ENCODE assay signal across 30 cellular contexts in the genomic region with DNA sequence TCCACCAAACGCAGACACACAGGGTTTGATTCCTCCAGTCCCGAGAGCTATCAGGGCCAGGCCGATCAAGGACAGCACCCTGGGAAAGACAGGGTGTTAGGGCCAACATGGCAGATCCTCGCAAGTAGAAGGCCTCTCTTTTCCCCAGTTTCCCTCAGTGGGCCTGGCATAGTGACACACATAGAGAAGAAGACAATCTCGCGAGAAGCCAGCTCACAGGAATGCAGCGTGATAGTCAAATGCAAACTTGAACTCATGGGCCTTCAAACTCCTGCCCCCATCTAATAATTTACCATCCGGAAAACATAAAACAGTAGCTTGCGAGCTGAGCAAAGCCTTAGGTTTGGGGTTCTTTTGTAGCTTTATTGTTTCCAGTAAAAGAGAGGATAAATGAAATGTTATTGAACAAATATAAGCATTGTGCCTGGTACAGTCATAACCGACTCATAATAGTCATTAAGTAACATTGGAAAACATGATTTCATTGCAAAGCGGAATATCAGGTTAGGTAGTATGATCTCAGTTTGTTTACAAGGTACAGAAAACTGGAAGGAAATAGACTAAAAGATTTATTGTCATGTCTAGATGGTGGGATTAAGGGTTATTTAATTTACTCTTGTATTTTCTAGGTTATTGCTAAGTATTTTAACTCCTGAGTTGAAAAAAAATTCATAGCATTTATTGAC. TPM values are rescaled to one million over a fixed set of nuclear protein-coding genes. Genes with fewer than 3 reads are reported as not detected.
DNase-seq lines count a peak whose midpoint lies in the region; ATAC-seq, FAIRE-seq and TF ChIP-seq lines count a peak whose summit lies in the region.
"Had no signal": no experiment of that assay in that cellular context is flagged by ENCODE, and none has a peak within 500 bp of the region (broad histone marks: within the 10 kb centered on the region; RNA-seq: fewer than 3 reads in every experiment).

No MANE protein-coding gene starts in this region.

- CTCF ChIA-PET in HepG2 (lab: Yijun Ruan, JAX; ENCODE audit: low intra/inter-chr PET ratio, low total read pairs): no interaction called here
- CTCF ChIA-PET in activated CD4-positive, alpha-beta memory T cell treated with anti-CD3 and anti-CD28 coated beads for 36 hours (lab: Charles Lee): no interaction called here

- H3K4me2 ChIP-seq in HepG2 (ENCODE audit: low read depth, low read length): peak overlapping the region; percentile 26; the same call in 1 of the 2 replicates

- TF ChIP-seq EP300 in HepG2 (IDR thresholded peaks at IDR 0.05; ENCODE audit: low read depth in 2 of 2, low read length in 2 of 2) (no peak), HepG2 (CRISPR knock-in tag; IDR thresholded peaks at IDR 0.05; ENCODE audit: borderline replicate concordance) (no peak)

- no peaks in the 10 kb centered on the region for H3K27me3 ChIP-seq in HepG2 (ENCODE audit: control insufficient read depth in 1 of 2, insufficient read depth in 2 of 2, low read length in 2 of 2)
- H3K27me3 ChIP-seq in right lobe of liver: no peaks in the 10 kb centered on the region
- H3K27me3 ChIP-seq in RWPE2 (ENCODE audit: insufficient read depth, poor library complexity, severe bottlenecking): no peaks in the 10 kb centered on the region
- no peaks in the 10 kb centered on the region for H3K27me3 ChIP-seq in uterus
- H3K27me3 ChIP-seq: BLaER1 treated with 17β-estradiol and CSF1 and Interleukin-3, amounts not matched to agents 10 nM and 100 nM; Peyer's patch; SJCRH30 had no signal

- H3K27ac Mint-ChIP-seq in natural killer cell: no peak overlapping the region
- no peak overlapping the region for H3K27ac Mint-ChIP-seq in activated CD4-positive, alpha-beta memory T cell treated with anti-CD3 and anti-CD28 coated beads for 36 hours
- H3K27ac Mint-ChIP-seq: CD4-positive, alpha-beta T cell; H9; HFFc6 had no signal

- TF ChIP-seq RAD21 in HepG2 (CRISPR knock-in tag; IDR thresholded peaks at IDR 0.05): no peak

- no peak for DNase-seq in HepG2 (ENCODE audit: low spot score)
- DNase-seq in right lobe of liver: no peak
- no peak for DNase-seq in RWPE2 (ENCODE audit: low spot score)
- no peak for DNase-seq in natural killer cell
- no peak for DNase-seq in activated CD4-positive, alpha-beta memory T cell treated with anti-CD3 and anti-CD28 coated beads for 36 hours
- no peak for DNase-seq in uterus
- no peak for DNase-seq in AG08395 (ENCODE audit: low spot score)
- DNase-seq: AML-193; CD4-positive, alpha-beta T cell; H9; HFFc6; KG1; NCI-H1092; NCI-H1417 treated with DMSO at 0.1 percent for 48 hours; NCI-H1694 treated with DMSO at 0.1 percent for 48 hours; NCI-H2081; NCI-H2227 treated with DMSO at 0.1 percent for 48 hours; NCI-H526 treated with DMSO at 0.1 percent for 48 hours; Peyer's patch; SJCRH30 had no signal

- FAIRE-seq in HepG2 (lab: Jason Lieb, UNC): no peak
- FAIRE-seq: A204.1, D721Med, GM18507, HTR-8/SVneo had no signal

- intact Hi-C loops in HepG2 (cut with micrococcal nuclease; ENCODE audit: unreplicated experiment) (no loop called here), right lobe of liver (cut with DNase I) (no loop called here), natural killer cell (cut with micrococcal nuclease) (no loop called here), uterus (cut with DNase I; ENCODE audit: low total_unique reads) (no loop called here)
- intact Hi-C loops in activated CD4-positive, alpha-beta memory T cell treated with anti-CD3 and anti-CD28 coated beads for 36 hours (cut with micrococcal nuclease): no loop called here

- peaks cover 8 to 13% of the 10 kb centered on the region in 2 donors for H3K27me3 Mint-ChIP-seq in natural killer cell (ENCODE audit: low read depth in 2 of 2)
- H3K27me3 Mint-ChIP-seq in activated CD4-positive, alpha-beta memory T cell treated with anti-CD3 and anti-CD28 coated beads for 36 hours: no peaks in the 10 kb centered on the region

- H3K27ac ChIP-seq in HepG2 (ENCODE audit: extremely low read length, insufficient read depth, low read length) (no peak overlapping the region), right lobe of liver (no peak overlapping the region), RWPE2 (ENCODE audit: poor library complexity, severe bottlenecking) (no peak overlapping the region), uterus (no peak overlapping the region)
- H3K27ac ChIP-seq: BLaER1 treated with 17β-estradiol and CSF1 and Interleukin-3, amounts not matched to agents 10 nM and 100 nM; Peyer's patch; SJCRH30 had no signal

- H3K79me2 ChIP-seq in HepG2 (ENCODE audit: insufficient read depth, low read length): no peaks in the 10 kb centered on the region

- in situ Hi-C loops in HepG2 (cut with HindIII; ENCODE audit: extremely low pct_ligation_motif_present, low pct_unique_long_range_greater_than_20kb): no loop called here

- TF ChIP-seq CTCF in HepG2 (CRISPR knock-in tag; IDR thresholded peaks at IDR 0.05) (no peak), right lobe of liver (IDR thresholded peaks at IDR 0.05) (no peak), RWPE2 (IDR thresholded peaks at IDR 0.05; ENCODE audit: poor library complexity, severe bottlenecking) (no peak), natural killer cell (IDR thresholded peaks at IDR 0.05) (no peak), uterus (IDR thresholded peaks at IDR 0.05) (no peak)

- no peak overlapping the region for H3K4me3 Mint-ChIP-seq in natural killer cell
- H3K4me3 Mint-ChIP-seq in activated CD4-positive, alpha-beta memory T cell treated with anti-CD3 and anti-CD28 coated beads for 36 hours: no peak overlapping the region
- H3K4me3 Mint-ChIP-seq: CD4-positive, alpha-beta T cell; H9; HFFc6 had no signal

- no TSS peak for BruUV-seq in HepG2 (replicated peaks; lab: Mats Ljungman, UMichigan)

- no peak overlapping the region for H2AFZ ChIP-seq in HepG2 (ENCODE audit: low read length)

- no peaks in the 10 kb centered on the region for H3K4me1 ChIP-seq in HepG2 (ENCODE audit: insufficient read depth, low read length)
- H3K4me1 ChIP-seq in right lobe of liver: peaks cover 0 to 24% (median 11%) of the 10 kb centered on the region in 4 donors
- H3K4me1 ChIP-seq in RWPE2 (ENCODE audit: insufficient read depth, poor library complexity, severe bottlenecking): no peaks in the 10 kb centered on the region
- no peaks in the 10 kb centered on the region for H3K4me1 ChIP-seq in uterus
- H3K4me1 ChIP-seq: Peyer's patch, SJCRH30 had no signal

- H3K4me3 ChIP-seq in HepG2 (replicated peaks in 1 of 3; ENCODE audit: insufficient read depth in 1 of 3, low read depth in 2 of 3, low read length in 3 of 3) (no peak overlapping the region), right lobe of liver (no peak overlapping the region), RWPE2 (ENCODE audit: severe bottlenecking) (no peak overlapping the region), uterus (no peak overlapping the region)
- H3K4me3 ChIP-seq: BLaER1 treated with 17β-estradiol and CSF1 and Interleukin-3, amounts not matched to agents 10 nM and 100 nM; Peyer's patch; SJCRH30 had no signal

- H4K20me1 ChIP-seq in HepG2 (ENCODE audit: insufficient read depth, low read length): no peaks in the 10 kb centered on the region
- H4K20me1 ChIP-seq: BLaER1 treated with 17β-estradiol and CSF1 and Interleukin-3, amounts not matched to agents 10 nM and 100 nM had no signal

- ATAC-seq in HepG2 (no peak), right lobe of liver (no peak), RWPE2 (ENCODE audit: low read depth) (peak; percentile 48; the same call in 1 of the 3 replicates), esophagus mucosa (peak; percentile 79), natural killer cell (no peak)
- ATAC-seq: SK-N-SH treated with all-trans-retinoic acid at 6 μM for 48 hours had no signal

- H3K36me3 ChIP-seq in HepG2 (replicated peaks in 1 of 2; ENCODE audit: control insufficient read depth in 1 of 2, insufficient read depth in 2 of 2, low read length in 2 of 2): no peaks in the 10 kb centered on the region
- H3K36me3 ChIP-seq in right lobe of liver: peaks cover 0 to 12% (median 3%) of the 10 kb centered on the region in 4 donors
- no peaks in the 10 kb centered on the region for H3K36me3 ChIP-seq in RWPE2 (ENCODE audit: low read depth)
- H3K36me3 ChIP-seq in uterus: no peaks in the 10 kb centered on the region
- H3K36me3 ChIP-seq: BLaER1 treated with 17β-estradiol and CSF1 and Interleukin-3, amounts not matched to agents 10 nM and 100 nM; Peyer's patch; SJCRH30 had no signal

- H3K4me1 Mint-ChIP-seq in natural killer cell: no peaks in the 10 kb centered on the region
- no peaks in the 10 kb centered on the region for H3K4me1 Mint-ChIP-seq in activated CD4-positive, alpha-beta memory T cell treated with anti-CD3 and anti-CD28 coated beads for 36 hours (ENCODE audit: low read depth)
- H3K4me1 Mint-ChIP-seq: H9 had no signal

- WGBS in HepG2 (ENCODE audit: low lambda C conversion rate): 61% methylated on average over 10 of the region's 11 CpGs
- 89% methylated on average over 7 of the region's 11 CpGs for WGBS in right lobe of liver (ENCODE audit: insufficient coverage, low coverage, low lambda C conversion rate, missing lambda C conversion rate)

- H3K9me3 ChIP-seq in HepG2 (ENCODE audit: low read length): no peaks in the 10 kb centered on the region
- H3K9me3 ChIP-seq in right lobe of liver: no peaks in the 10 kb centered on the region
- H3K9me3 ChIP-seq in RWPE2 (ENCODE audit: severe bottlenecking): no peaks in the 10 kb centered on the region
- H3K9me3 ChIP-seq in uterus: no peaks in the 10 kb centered on the region
- H3K9me3 ChIP-seq: BLaER1 treated with 17β-estradiol and CSF1 and Interleukin-3, amounts not matched to agents 10 nM and 100 nM; Peyer's patch; SJCRH30 had no signal

- POLR2A ChIA-PET in HepG2 (lab: Yijun Ruan, JAX): no interaction called here
- POLR2A ChIA-PET in activated CD4-positive, alpha-beta memory T cell treated with anti-CD3 and anti-CD28 coated beads for 36 hours (lab: Charles Lee): no interaction called here

- H3K9ac ChIP-seq in HepG2 (ENCODE audit: insufficient read depth, low read depth, low read length): no peak overlapping the region
- H3K9ac ChIP-seq: BLaER1 treated with 17β-estradiol and CSF1 and Interleukin-3, amounts not matched to agents 10 nM and 100 nM had no signal

- H3K9me3 Mint-ChIP-seq in natural killer cell: no peaks in the 10 kb centered on the region
- no peaks in the 10 kb centered on the region for H3K9me3 Mint-ChIP-seq in activated CD4-positive, alpha-beta memory T cell treated with anti-CD3 and anti-CD28 coated beads for 36 hours
- H3K9me3 Mint-ChIP-seq: CD4-positive, alpha-beta T cell; H9; HFFc6 had no signal

- no peaks in the 10 kb centered on the region for H3K36me3 Mint-ChIP-seq in natural killer cell
- H3K36me3 Mint-ChIP-seq in activated CD4-positive, alpha-beta memory T cell treated with anti-CD3 and anti-CD28 coated beads for 36 hours: no peaks in the 10 kb centered on the region

- TF ChIP-seq POLR2A in HepG2 (IDR thresholded peaks at IDR 0.05; ENCODE audit: insufficient read depth in 1 of 2, low read depth in 2 of 2, low read length in 2 of 2) (no peak), right lobe of liver (IDR thresholded peaks at IDR 0.05) (no peak), uterus (IDR thresholded peaks at IDR 0.05) (no peak)

RNA-seq across cellular contexts. Expression of a gene that starts 30.5 kb away (rescaled TPM):
- total RNA-seq in HepG2 (2016; rRNA removed; fragmentation: Illumina TruSeq; extraction: Trizol) (0.20 TPM in 2 replicates), right lobe of liver (10 to 100 TPM; 13.5 to 26.8 (median 17.3) TPM), esophagus mucosa (2.9 TPM), natural killer cell (not detected), uterus (1 to 10 TPM in 1 of 4 donors, under 1 TPM in 1, not detected in 2; 0.97 to 2.1 TPM)
- not detected in 2 replicates for total RNA-seq in HepG2 (2016; cell fraction: cytosol; rRNA removed; fragmentation: Illumina TruSeq; extraction: Trizol; ENCODE audit: low read depth)
- 0.11 and 0.19 TPM in 2 replicates for total RNA-seq in HepG2 (2016; cell fraction: insoluble cytoplasmic fraction; rRNA removed; fragmentation: Illumina TruSeq; extraction: Trizol)
- 0.15 and 0.17 TPM in 2 replicates for total RNA-seq in HepG2 (2016; cell fraction: membrane; rRNA removed; fragmentation: Illumina TruSeq; extraction: Trizol)
- total RNA-seq in HepG2 (2016; cell fraction: nucleus; rRNA removed; fragmentation: Illumina TruSeq; extraction: Trizol): 0.19 and 0.31 TPM in 2 replicates
- polyA plus RNA-seq in HepG2 (2011; rRNA removed): 0.17 and 0.20 TPM in 2 replicates
- 0.15 and 0.17 TPM in 2 replicates for polyA plus RNA-seq in HepG2 (2011; cell fraction: cytosol; rRNA removed)
- 0.27 and 0.61 TPM in 2 replicates for polyA plus RNA-seq in HepG2 (2011; cell fraction: nucleus; rRNA removed)
- 0.47 and 0.95 TPM in 2 replicates for polyA plus RNA-seq in HepG2 (2012)
- polyA plus RNA-seq in HepG2 (2016; cell fraction: cytosol; fragmentation: Illumina TruSeq; extraction: Trizol; ENCODE audit: low read depth): 0.03 TPM in 1 of 2 replicates, not detected in the other
- 0.08 and 0.12 TPM in 2 replicates for polyA plus RNA-seq in HepG2 (2016; cell fraction: insoluble cytoplasmic fraction; fragmentation: Illumina TruSeq; extraction: Trizol; ENCODE audit: low read depth)
- 0.07 TPM in 2 replicates for polyA plus RNA-seq in HepG2 (2016; cell fraction: membrane; fragmentation: Illumina TruSeq; extraction: Trizol; ENCODE audit: low read depth)
- 0.33 and 0.34 TPM in 2 replicates for polyA plus RNA-seq in HepG2 (2016; cell fraction: nucleus; fragmentation: Illumina TruSeq; extraction: Trizol; ENCODE audit: insufficient read depth, low read depth)
- 0.50 TPM in 1 of 2 replicates, not detected in the other for polyA minus RNA-seq in HepG2 (2011; rRNA and poly(A)+ RNA removed; ENCODE audit: low replicate concordance)
- not detected in 2 replicates for polyA minus RNA-seq in HepG2 (2011; cell fraction: cytosol; rRNA and poly(A)+ RNA removed)
- polyA minus RNA-seq in HepG2 (2011; cell fraction: nucleus; rRNA and poly(A)+ RNA removed): 0.52 and 0.99 TPM in 2 replicates
- not detected for total RNA-seq in activated CD4-positive, alpha-beta memory T cell treated with anti-CD3 and anti-CD28 coated beads for 36 hours
- total RNA-seq: CD4-positive, alpha-beta T cell; G401; HFFc6; NCI-H460 had no signal
- polyA plus RNA-seq: AG04450 had no signal

Comparison
In these comparisons a context has a peak if more than half of its experiments do, and no peak if none do; other contexts are left out.
1. ATAC-seq: peak in RWPE2 (single experiment) and esophagus mucosa (single experiment); none in HepG2 (single experiment), right lobe of liver (0 of 4) and natural killer cell (0 of 3).